In genomic region chr10:58834093-58834674, GRCh38 we compare ENCODE assay signal across 20 cellular contexts.
DNase-seq lines count a peak whose midpoint lies in the region; ATAC-seq and TF ChIP-seq lines count a peak whose summit lies in the region.
"Had no signal": no experiment of that assay in that cellular context is flagged by ENCODE, and none has a peak within 500 bp of the region (broad histone marks: within the 10 kb centered on the region; RNA-seq: fewer than 3 reads in every experiment).

No MANE protein-coding gene starts in this region.

- in situ Hi-C loops in KBM-7 (cut with MboI; ENCODE audit: low pct_unique_long_range_greater_than_20kb, low sequenced_read_pairs) = no loop called here

- H2BK5ac ChIP-seq in neuronal stem cell (ENCODE audit: low read length) = no peak overlapping the region

- no peak overlapping the region for H3K4ac ChIP-seq in neuronal stem cell (ENCODE audit: low read length)

- no peak overlapping the region for H3K18ac ChIP-seq in neuronal stem cell (ENCODE audit: low read length)

- intact Hi-C loops in Right ventricle myocardium superior (cut with DNase I) (no loop called here), tibial artery (cut with DNase I; ENCODE audit: low total_unique reads) (no loop called here)

- H3K9ac ChIP-seq in adipocyte (ENCODE audit: low read length) (peak overlapping the region; percentile 64), neuronal stem cell (ENCODE audit: low read depth, low read length, poor library complexity) (no peak overlapping the region)

- H3K4me1 ChIP-seq in adipocyte (ENCODE audit: control insufficient read depth, insufficient read depth, low read length) (peaks cover 16% of the 10 kb centered on the region), neuronal stem cell (ENCODE audit: control insufficient read depth in 2 of 2, insufficient read depth in 1 of 2, low read depth in 1 of 2, low read length in 2 of 2) (peaks cover 4% of the 10 kb centered on the region in 2 donors), tibial artery (peaks cover 0 to 12% (median 0%) of the 10 kb centered on the region in 4 donors)

- H3K36me3 ChIP-seq in adipocyte (ENCODE audit: control insufficient read depth, insufficient read depth, low read length, severe bottlenecking) (peaks cover 5% of the 10 kb centered on the region), neuronal stem cell (replicated peaks in 1 of 2; ENCODE audit: control insufficient read depth in 2 of 2, insufficient read depth in 2 of 2, low read length in 2 of 2) (no peaks in the 10 kb centered on the region), tibial artery (no peaks in the 10 kb centered on the region)
- H3K36me3 ChIP-seq: cardiac muscle cell had no signal

- no peak overlapping the region for H4K8ac ChIP-seq in neuronal stem cell (ENCODE audit: low read depth, low read length)

- H3K4me2 ChIP-seq in neuronal stem cell (ENCODE audit: insufficient read depth, low read length, poor library complexity, severe bottlenecking) = no peak overlapping the region

- no CpG with 5 or more reads among the region's 4 CpGs for WGBS in neuronal stem cell (ENCODE audit: extremely low coverage in 2 of 2, insufficient read length in 2 of 2, insufficient replicate concordance in 1 of 2), 2 donors

- no peak overlapping the region for H3K23ac ChIP-seq in neuronal stem cell (ENCODE audit: low read depth, low read length, poor library complexity)

- no peak overlapping the region for H3K27ac ChIP-seq in neuronal stem cell (replicated peaks; ENCODE audit: low read length)
- H3K27ac ChIP-seq in tibial artery = peak overlapping the region; percentile 12 to 32
- H3K27ac ChIP-seq: cardiac muscle cell, VCaP had no signal

- H3K27me3 ChIP-seq in adipocyte (replicated peaks; ENCODE audit: control insufficient read depth, insufficient read depth, low read length) (no peaks in the 10 kb centered on the region), neuronal stem cell (ENCODE audit: control insufficient read depth in 3 of 3, insufficient read depth in 3 of 3, low read depth in 1 of 3, low read length in 3 of 3) (no peaks in the 10 kb centered on the region), tibial artery (no peaks in the 10 kb centered on the region)
- H3K27me3 ChIP-seq: cardiac muscle cell, MG63 had no signal

- TF ChIP-seq CTCF in tibial artery (IDR thresholded peaks at IDR 0.05) = no peak

- no peak overlapping the region for H3K14ac ChIP-seq in neuronal stem cell (ENCODE audit: low read length)

- H3K79me1 ChIP-seq in neuronal stem cell (ENCODE audit: low read depth, low read length) = no peaks in the 10 kb centered on the region

- no peak overlapping the region for H2BK12ac ChIP-seq in neuronal stem cell (ENCODE audit: low read length)

- H3K4me3 ChIP-seq in adipocyte (ENCODE audit: low read length) (no peak overlapping the region), neuronal stem cell (ENCODE audit: low read length in 2 of 2) (no peak overlapping the region), tibial artery (no peak overlapping the region)
- H3K4me3 ChIP-seq: cardiac muscle cell, GM12878, MG63 had no signal

- H4K91ac ChIP-seq in neuronal stem cell (ENCODE audit: low read depth, low read length, poor library complexity) = no peak overlapping the region

- no peak overlapping the region for H2AK5ac ChIP-seq in neuronal stem cell (ENCODE audit: low read depth, low read length)

- H2AFZ ChIP-seq in neuronal stem cell (ENCODE audit: low read length) = peak overlapping the region; percentile 62

- no peak overlapping the region for H2BK15ac ChIP-seq in neuronal stem cell (ENCODE audit: low read length)

- DNase-seq in adipocyte (ENCODE audit: low read depth) (no peak), Right ventricle myocardium superior (no peak), neuronal stem cell (ENCODE audit: low spot score) (no peak), tibial artery (no peak), cerebellar cortex (ENCODE audit: low spot score) (no peak), KBM-7 (no peak), SW 1271 (lab: John Stamatoyannopoulos, UW) (no peak)
- DNase-seq in activated naive CD4-positive, alpha-beta T cell treated with anti-CD3 and anti-CD28 coated beads, Interleukin-2, amount 50 U/mL, for 16 hours = no peak
- DNase-seq: activated CD8-positive, alpha-beta T cell treated with anti-CD3 and anti-CD28 coated beads for 36 hours; activated T-cell treated with anti-CD3 and anti-CD28 coated beads, Interleukin-2, amount 50 U/mL, for 48 hours; AML-193; effector memory CD4-positive, alpha-beta T cell; MG63; NCI-H187; NCI-H446 treated with DMSO at 0.1 percent for 48 hours; stimulated activated CD4-positive, alpha-beta T cell treated with anti-CD3 and anti-CD28 coated beads, Interleukin-15, amount 100 ng/mL, for 24 hours; stimulated activated naive B cell treated with anti-CD40 and anti-IgM and Interleukin-4, amounts not matched to agents 10 μg/mL and 1 μg/mL and 100 μg/mL, for 72 hours had no signal

- peak; percentile 60 for ATAC-seq in Right ventricle myocardium superior (ENCODE audit: poor library complexity)
- ATAC-seq: activated CD8-positive, alpha-beta T cell treated with anti-CD3 and anti-CD28 coated beads for 36 hours; GM12878; stimulated activated naive B cell treated with anti-CD40 and anti-IgM and Interleukin-4, amounts not matched to agents 10 μg/mL and 1 μg/mL and 100 μg/mL, for 72 hours had no signal

- no peak overlapping the region for H2BK120ac ChIP-seq in neuronal stem cell (ENCODE audit: low read depth, low read length)

- H3K9me3 ChIP-seq in adipocyte (ENCODE audit: control insufficient read depth, low read length) = no peaks in the 10 kb centered on the region
- no peaks in the 10 kb centered on the region for H3K9me3 ChIP-seq in neuronal stem cell (replicated peaks in 1 of 2; ENCODE audit: control insufficient read depth in 2 of 2, insufficient read depth in 1 of 2, low read depth in 1 of 2, low read length in 2 of 2)
- H3K9me3 ChIP-seq in tibial artery = no peaks in the 10 kb centered on the region
- H3K9me3 ChIP-seq: MG63 had no signal
